17 cellular contexts compared by ENCODE assay signal in genomic region chrX:136159615-136160025, GRCh38. TPM values are rescaled to one million over a fixed set of nuclear protein-coding genes. Genes with fewer than 3 reads are reported as not detected.
DNase-seq lines count a peak whose midpoint lies in the region; ATAC-seq and TF ChIP-seq lines count a peak whose summit lies in the region.
"Had no signal": no experiment of that assay in that cellular context is flagged by ENCODE, and none has a peak within 500 bp of the region (broad histone marks: within the 10 kb centered on the region; RNA-seq: fewer than 3 reads in every experiment).

No MANE protein-coding gene starts in this region.

- no peak for ATAC-seq in HG02623 (IDR thresholded peaks at IDR 0.05; ENCODE audit: unreplicated experiment)
- ATAC-seq: activated naive CD8-positive, alpha-beta T cell treated with anti-CD3 and anti-CD28 coated beads, Interleukin-2, amount 50 U/mL, for 24 hours; activated T-cell treated with anti-CD3 and anti-CD28 coated beads, Interleukin-2, amount 50 U/mL, for 4 hours; natural killer cell treated with Interleukin-12 subunit alpha and Interleukin-12 subunit beta and Interleukin-15 and Interleukin-18, amount 100 ng/mL, for 72 hours had no signal

- intact Hi-C loops in activated CD4-positive, alpha-beta T cell treated with anti-CD3 and anti-CD28 coated beads, Interleukin-2, amount 10 ng/mL, durations not matched to agents 24 days and 14 days (cut with micrococcal nuclease), result loop anchor here (10.0 kb wide), 1 partner anchor 105 kb away; no protein-coding TSS in a partner anchor

- H3K9me3 ChIP-seq in BLaER1 treated with 17β-estradiol and CSF1 and Interleukin-3, amounts not matched to agents 10 nM and 100 nM (replicated peaks in 1 of 11), result no peaks in the 10 kb centered on the region
- H3K9me3 ChIP-seq: Caco-2 had no signal

- H3K27me3 ChIP-seq in BLaER1 treated with 17β-estradiol and CSF1 and Interleukin-3, amounts not matched to agents 10 nM and 100 nM, result peaks cover 98 to 100% (median 100%) of the 10 kb centered on the region in 11 experiments

- H3K36me3 Mint-ChIP-seq in chondrocyte (ENCODE audit: low read depth) (peaks cover 8% of the 10 kb centered on the region), osteocyte (ENCODE audit: unreplicated experiment) (peaks cover 21% of the 10 kb centered on the region)
- no peaks in the 10 kb centered on the region for H3K36me3 Mint-ChIP-seq in activated CD4-positive, alpha-beta T cell treated with anti-CD3 and anti-CD28 coated beads, Interleukin-2, amount 10 ng/mL, durations not matched to agents 24 days and 14 days (ENCODE audit: low read depth)
- H3K36me3 Mint-ChIP-seq: natural killer cell treated with Interleukin-12 subunit alpha and Interleukin-12 subunit beta and Interleukin-15 and Interleukin-18, amount 100 ng/mL, for 72 hours had no signal

- H3K4me3 Mint-ChIP-seq in chondrocyte (ENCODE audit: unreplicated experiment) (no peak overlapping the region), osteocyte (ENCODE audit: unreplicated experiment) (no peak overlapping the region)
- H3K4me3 Mint-ChIP-seq in activated CD4-positive, alpha-beta T cell treated with anti-CD3 and anti-CD28 coated beads, Interleukin-2, amount 10 ng/mL, durations not matched to agents 24 days and 14 days, result no peak overlapping the region
- H3K4me3 Mint-ChIP-seq: activated naive CD8-positive, alpha-beta T cell treated with anti-CD3 and anti-CD28 coated beads, Interleukin-2, amount 50 U/mL, for 24 hours; activated T-cell treated with anti-CD3 and anti-CD28 coated beads, Interleukin-2, amount 50 U/mL, for 4 hours; natural killer cell treated with Interleukin-12 subunit alpha and Interleukin-12 subunit beta and Interleukin-15 and Interleukin-18, amount 100 ng/mL, for 72 hours had no signal

- no peak overlapping the region for H3K4me3 ChIP-seq in BLaER1 treated with 17β-estradiol and CSF1 and Interleukin-3, amounts not matched to agents 10 nM and 100 nM

- peaks cover 17 to 64% (median 35%) of the 10 kb centered on the region in 10 experiments for H3K4me1 ChIP-seq in BLaER1 treated with 17β-estradiol and CSF1 and Interleukin-3, amounts not matched to agents 10 nM and 100 nM
- H3K4me1 ChIP-seq: Caco-2 had no signal

- DNase-seq in MV-4-11 (lab: John Stamatoyannopoulos, UW) (peak; percentile 79), chondrocyte (ENCODE audit: low spot score) (no peak), osteocyte (ENCODE audit: extremely low spot score, unreplicated experiment) (no peak), NK-92 (lab: John Stamatoyannopoulos, UW; ENCODE audit: unreplicated experiment) (no peak), Ammon's horn (ENCODE audit: low spot score) (no peak)
- no peak for DNase-seq in activated CD4-positive, alpha-beta T cell treated with anti-CD3 and anti-CD28 coated beads, Interleukin-2, amount 10 ng/mL, durations not matched to agents 24 days and 14 days
- DNase-seq: ACHN; activated naive CD8-positive, alpha-beta T cell treated with anti-CD3 and anti-CD28 coated beads, Interleukin-2, amount 50 U/mL, for 24 hours; activated T-cell treated with anti-CD3 and anti-CD28 coated beads, Interleukin-2, amount 50 U/mL, for 4 hours; Caco-2; cerebellar nuclear complex; glutamatergic neuron; NCI-H1417 treated with DMSO at 0.1 percent for 48 hours; stimulated activated CD4-positive, alpha-beta T cell treated with anti-CD3 and anti-CD28 coated beads, Interleukin-4, amount 100 ng/mL, for 24 hours had no signal

- H3K36me3 ChIP-seq in BLaER1 treated with 17β-estradiol and CSF1 and Interleukin-3, amounts not matched to agents 10 nM and 100 nM, result no peaks in the 10 kb centered on the region

- TF ChIP-seq CTCF in chondrocyte (IDR thresholded peaks at IDR 0.05) (no peak), osteocyte (IDR thresholded peaks at IDR 0.05) (no peak)

- peak overlapping the region in 1 of 11 experiments; percentile 51; a peak in 1 of 22 replicates for H3K9ac ChIP-seq in BLaER1 treated with 17β-estradiol and CSF1 and Interleukin-3, amounts not matched to agents 10 nM and 100 nM

- peak overlapping the region; percentile 14 for H3K27ac Mint-ChIP-seq in chondrocyte (ENCODE audit: unreplicated experiment)
- peak overlapping the region; percentile 29 for H3K27ac Mint-ChIP-seq in osteocyte (ENCODE audit: unreplicated experiment)
- no peak overlapping the region for H3K27ac Mint-ChIP-seq in activated CD4-positive, alpha-beta T cell treated with anti-CD3 and anti-CD28 coated beads, Interleukin-2, amount 10 ng/mL, durations not matched to agents 24 days and 14 days
- H3K27ac Mint-ChIP-seq: activated naive CD8-positive, alpha-beta T cell treated with anti-CD3 and anti-CD28 coated beads, Interleukin-2, amount 50 U/mL, for 24 hours; natural killer cell treated with Interleukin-12 subunit alpha and Interleukin-12 subunit beta and Interleukin-15 and Interleukin-18, amount 100 ng/mL, for 72 hours had no signal

- H3K4me2 ChIP-seq in BLaER1 treated with 17β-estradiol and CSF1 and Interleukin-3, amounts not matched to agents 10 nM and 100 nM, result peak overlapping the region in 9 of 11 experiments; percentile 1 to 64 (median 51); a peak in 16 of 22 replicates

- peaks cover 0 to 19% (median 5%) of the 10 kb centered on the region in 11 experiments; a peak in 9 of 22 replicates for H4K20me1 ChIP-seq in BLaER1 treated with 17β-estradiol and CSF1 and Interleukin-3, amounts not matched to agents 10 nM and 100 nM

- H3K27me3 Mint-ChIP-seq in chondrocyte (ENCODE audit: low read depth) (no peaks in the 10 kb centered on the region), osteocyte (ENCODE audit: unreplicated experiment) (no peaks in the 10 kb centered on the region)
- H3K27me3 Mint-ChIP-seq in activated CD4-positive, alpha-beta T cell treated with anti-CD3 and anti-CD28 coated beads, Interleukin-2, amount 10 ng/mL, durations not matched to agents 24 days and 14 days, result no peaks in the 10 kb centered on the region
- H3K27me3 Mint-ChIP-seq: activated naive CD8-positive, alpha-beta T cell treated with anti-CD3 and anti-CD28 coated beads, Interleukin-2, amount 50 U/mL, for 24 hours had no signal

- H3K27ac ChIP-seq in BLaER1 treated with 17β-estradiol and CSF1 and Interleukin-3, amounts not matched to agents 10 nM and 100 nM, result peak overlapping the region in 6 of 11 experiments; percentile 12 to 70 (median 63); a peak in 11 of 22 replicates

- H3K9me3 Mint-ChIP-seq in chondrocyte (ENCODE audit: low read depth), result peaks cover 8% of the 10 kb centered on the region
- no peaks in the 10 kb centered on the region for H3K9me3 Mint-ChIP-seq in osteocyte (ENCODE audit: unreplicated experiment)
- no peaks in the 10 kb centered on the region for H3K9me3 Mint-ChIP-seq in activated CD4-positive, alpha-beta T cell treated with anti-CD3 and anti-CD28 coated beads, Interleukin-2, amount 10 ng/mL, durations not matched to agents 24 days and 14 days
- H3K9me3 Mint-ChIP-seq: activated naive CD8-positive, alpha-beta T cell treated with anti-CD3 and anti-CD28 coated beads, Interleukin-2, amount 50 U/mL, for 24 hours; activated T-cell treated with anti-CD3 and anti-CD28 coated beads, Interleukin-2, amount 50 U/mL, for 4 hours; natural killer cell treated with Interleukin-12 subunit alpha and Interleukin-12 subunit beta and Interleukin-15 and Interleukin-18, amount 100 ng/mL, for 72 hours had no signal

- H3K4me1 Mint-ChIP-seq in chondrocyte (ENCODE audit: low read depth), result peaks cover 88% of the 10 kb centered on the region
- peaks cover 93% of the 10 kb centered on the region for H3K4me1 Mint-ChIP-seq in osteocyte (ENCODE audit: unreplicated experiment)
- H3K4me1 Mint-ChIP-seq in activated CD4-positive, alpha-beta T cell treated with anti-CD3 and anti-CD28 coated beads, Interleukin-2, amount 10 ng/mL, durations not matched to agents 24 days and 14 days, result peaks cover 17% of the 10 kb centered on the region

RNA-seq across cellular contexts. Expression of gene FHL1, which starts 12.3 kb away (rescaled TPM):
- total RNA-seq in chondrocyte, result 744 to 1,032 TPM (median 1,007 TPM) in 3 replicates
- 1,613 and 1,725 TPM in 2 replicates for total RNA-seq in osteocyte
- total RNA-seq in activated CD4-positive, alpha-beta T cell treated with anti-CD3 and anti-CD28 coated beads, Interleukin-2, amount 10 ng/mL, durations not matched to agents 24 days and 14 days, result 14.0 and 15.2 TPM in 2 replicates

Comparison
In these comparisons a context has a peak if more than half of its experiments do, and no peak if none do; other contexts are left out.
1. RNA of gene FHL1, which starts 12.3 kb away (total RNA-seq): 1,613 to 1,725 TPM in osteocyte and 744 to 1,032 TPM in chondrocyte; 14.0 to 15.2 TPM in activated CD4-positive, alpha-beta T cell treated with anti-CD3 and anti-CD28 coated beads, Interleukin-2, amount 10 ng/mL, durations not matched to agents 24 days and 14 days; every median in the first group is over 10 times any median in the second.